In the genomic region with DNA sequence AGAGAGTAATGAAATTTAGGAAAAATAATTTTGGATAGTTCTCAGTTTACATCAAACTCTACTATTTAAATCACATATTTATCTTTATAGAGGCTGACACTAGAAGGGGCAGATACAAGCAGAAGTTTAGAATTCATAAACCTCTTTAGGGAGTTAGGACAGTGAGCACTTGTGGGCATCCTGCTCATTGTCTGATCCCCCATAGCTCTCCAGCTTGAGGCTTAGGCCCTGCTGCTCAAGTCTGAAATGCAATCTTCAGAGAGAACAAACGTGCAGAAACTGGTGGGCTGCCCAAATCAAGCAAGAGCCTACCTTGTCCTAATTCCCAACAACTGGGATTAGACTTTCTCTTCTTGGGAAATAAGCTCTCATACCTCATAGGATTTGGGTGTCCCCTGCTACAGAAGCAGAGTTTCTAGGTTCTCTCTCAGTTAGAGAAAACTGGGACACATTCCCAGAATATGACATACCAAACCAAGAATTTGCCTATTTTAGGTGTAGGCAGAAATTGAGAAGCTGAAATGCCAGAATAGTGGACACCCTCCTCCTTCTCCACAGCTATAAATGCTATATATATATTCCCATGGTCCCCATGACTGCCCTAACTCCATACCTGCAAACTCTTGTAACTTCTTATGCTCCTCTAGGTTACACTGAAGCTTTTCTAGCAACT, we compare ENCODE assay signal across 7 cellular contexts. TPM values are rescaled to one million over a fixed set of nuclear protein-coding genes. Genes with fewer than 3 reads are reported as not detected.
"Had no signal": no experiment of that assay in that cellular context is flagged by ENCODE, and none has a peak within 500 bp of the region (broad histone marks: within the 10 kb centered on the region; RNA-seq: fewer than 3 reads in every experiment).

No MANE protein-coding gene starts in this region.

RNA-seq across cellular contexts. Expression of gene CKMT1A, which starts 34.5 kb away (rescaled TPM):
- total RNA-seq: activated CD8-positive, alpha-beta T cell treated with anti-CD3 and anti-CD28 coated beads, Interleukin-2, amount 10 ng/mL, durations not matched to agents 7 days and 5 days; mononuclear cell; pulmonary artery endothelial cell; skeletal muscle tissue; subcutaneous adipose tissue; T-helper 1 cell treated with Interleukin-12 subunit alpha and Interleukin-12 subunit beta and Interleukin-4 antibody, amounts not matched to agents 30 ng/mL and 1 ng/mL, for 36 hours; tibial nerve had no signal
